1 cellular context compared by ENCODE assay signal in genomic region chr19:993361-993830, GRCh38.
TF ChIP-seq lines count a peak whose summit lies in the region.

No MANE protein-coding gene starts in this region.

TF ChIP-seq in HepG2, 621 proteins besides CTCF, POLR2A, EP300 and RAD21 (continued from another document and continues in another):
- TF ChIP-seq, protein P1, sequence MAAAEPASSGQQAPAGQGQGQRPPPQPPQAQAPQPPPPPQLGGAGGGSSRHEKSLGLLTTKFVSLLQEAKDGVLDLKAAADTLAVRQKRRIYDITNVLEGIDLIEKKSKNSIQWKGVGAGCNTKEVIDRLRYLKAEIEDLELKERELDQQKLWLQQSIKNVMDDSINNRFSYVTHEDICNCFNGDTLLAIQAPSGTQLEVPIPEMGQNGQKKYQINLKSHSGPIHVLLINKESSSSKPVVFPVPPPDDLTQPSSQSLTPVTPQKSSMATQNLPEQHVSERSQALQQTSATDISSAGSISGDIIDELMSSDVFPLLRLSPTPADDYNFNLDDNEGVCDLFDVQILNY (CRISPR knock-in tag; conservative IDR thresholded peaks at IDR 0.05), result no peak
- TF ChIP-seq ZNF75D (CRISPR knock-in tag; IDR thresholded peaks at IDR 0.05; ENCODE audit: borderline replicate concordance) (no peak), TFDP1 (CRISPR knock-in tag; IDR thresholded peaks at IDR 0.05; ENCODE audit: borderline replicate concordance) (peak; percentile 77; the same call in 1 of the 2 replicates), ZNF337 (CRISPR knock-in tag; IDR thresholded peaks at IDR 0.05; ENCODE audit: borderline replicate concordance, low read depth) (0 out of 2 replicates have a peak, but pooled peaks have one; percentile 30), RORA (CRISPR knock-in tag; IDR thresholded peaks at IDR 0.05) (no peak), ARID2 (CRISPR knock-in tag; IDR thresholded peaks at IDR 0.05; ENCODE audit: borderline replicate concordance) (no peak), RELA (CRISPR knock-in tag; IDR thresholded peaks at IDR 0.05) (no peak), TCF12 (IDR thresholded peaks at IDR 0.05) (no peak), TCF12 (CRISPR knock-in tag; IDR thresholded peaks at IDR 0.05) (no peak), GPN1 (CRISPR knock-in tag; IDR thresholded peaks at IDR 0.05; ENCODE audit: borderline replicate concordance) (no peak), MIER2 (CRISPR knock-in tag; IDR thresholded peaks at IDR 0.05) (no peak), RFX5 (IDR thresholded peaks at IDR 0.05; ENCODE audit: low read depth, low read length) (no peak), KMT2B (CRISPR knock-in tag; IDR thresholded peaks at IDR 0.05) (no peak), ZNF44 (CRISPR knock-in tag; IDR thresholded peaks at IDR 0.05) (no peak), ZMYM3 (CRISPR knock-in tag; IDR thresholded peaks at IDR 0.05) (peak; percentile 69; the same call in 1 of the 2 replicates), HOXA5 (CRISPR knock-in tag; IDR thresholded peaks at IDR 0.05) (no peak), KDM6A (CRISPR knock-in tag; IDR thresholded peaks at IDR 0.05; ENCODE audit: low read depth) (peak; percentile 82), SP140L (CRISPR knock-in tag; IDR thresholded peaks at IDR 0.05; ENCODE audit: borderline replicate concordance) (no peak), MED1 (CRISPR knock-in tag; IDR thresholded peaks at IDR 0.05) (peak; percentile 78), GABPB1 (CRISPR knock-in tag; IDR thresholded peaks at IDR 0.05) (peak; percentile 47; the same call in 1 of the 2 replicates), DNMT3B (CRISPR knock-in tag; conservative IDR thresholded peaks at IDR 0.05) (no peak), NFKB2 (CRISPR knock-in tag; IDR thresholded peaks at IDR 0.05; ENCODE audit: borderline replicate concordance) (0 out of 2 replicates have a peak, but pooled peaks have one; percentile 63), TFDP2 (CRISPR knock-in tag; IDR thresholded peaks at IDR 0.05) (peak; percentile 63; the same call in 1 of the 2 replicates), ZFP82 (CRISPR knock-in tag; IDR thresholded peaks at IDR 0.05; ENCODE audit: borderline replicate concordance) (no peak), PHF20 (CRISPR knock-in tag; IDR thresholded peaks at IDR 0.05) (no peak), ZNF703 (CRISPR knock-in tag; IDR thresholded peaks at IDR 0.05; ENCODE audit: borderline replicate concordance) (no peak), SP1 (IDR thresholded peaks at IDR 0.05) (no peak), SP1 (CRISPR knock-in tag; IDR thresholded peaks at IDR 0.05) (0 out of 2 replicates have a peak, but pooled peaks have one; percentile 17), BCL6 (CRISPR knock-in tag; IDR thresholded peaks at IDR 0.05) (peak; percentile 61), CBX2 (IDR thresholded peaks at IDR 0.05; ENCODE audit: low read depth, low read length) (no peak), CBX2 (CRISPR knock-in tag; IDR thresholded peaks at IDR 0.05; ENCODE audit: low read depth) (no peak), ZNF639 (CRISPR knock-in tag; conservative IDR thresholded peaks at IDR 0.05) (no peak), ELF1 (CRISPR knock-in tag; IDR thresholded peaks at IDR 0.05) (0 out of 2 replicates have a peak, but pooled peaks have one; percentile 41), GLMP (CRISPR knock-in tag; IDR thresholded peaks at IDR 0.05; ENCODE audit: borderline replicate concordance) (no peak), TGIF2 (CRISPR knock-in tag; IDR thresholded peaks at IDR 0.05) (no peak), NAIF1 (CRISPR knock-in tag; IDR thresholded peaks at IDR 0.05; ENCODE audit: borderline replicate concordance) (no peak), TEAD3 (CRISPR knock-in tag; optimal IDR thresholded peaks at IDR 0.05; ENCODE audit: borderline replicate concordance) (peak; percentile 99), FLYWCH1 (CRISPR knock-in tag; IDR thresholded peaks at IDR 0.05) (no peak), NR3C1 (CRISPR knock-in tag; IDR thresholded peaks at IDR 0.05) (no peak), ZSCAN30 (CRISPR knock-in tag; IDR thresholded peaks at IDR 0.05) (no peak), ZFP37 (CRISPR knock-in tag; IDR thresholded peaks at IDR 0.05; ENCODE audit: borderline replicate concordance) (no peak), ZNF777 (CRISPR knock-in tag; IDR thresholded peaks at IDR 0.05) (peak; percentile 64), ZNF788 (CRISPR knock-in tag; IDR thresholded peaks at IDR 0.05; ENCODE audit: borderline replicate concordance) (peak; percentile 35; the same call in 1 of the 2 replicates), SCMH1 (CRISPR knock-in tag; IDR thresholded peaks at IDR 0.05; ENCODE audit: borderline replicate concordance) (no peak), ZNF569 (CRISPR knock-in tag; IDR thresholded peaks at IDR 0.05; ENCODE audit: borderline replicate concordance) (peak; percentile 15; the same call in 1 of the 2 replicates), ZNF367 (CRISPR knock-in tag; IDR thresholded peaks at IDR 0.05; ENCODE audit: borderline replicate concordance) (no peak), RFXANK (CRISPR knock-in tag; IDR thresholded peaks at IDR 0.05) (no peak), ZNF235 (CRISPR knock-in tag; IDR thresholded peaks at IDR 0.05; ENCODE audit: borderline replicate concordance) (no peak)
- TF ChIP-seq, protein P2, sequence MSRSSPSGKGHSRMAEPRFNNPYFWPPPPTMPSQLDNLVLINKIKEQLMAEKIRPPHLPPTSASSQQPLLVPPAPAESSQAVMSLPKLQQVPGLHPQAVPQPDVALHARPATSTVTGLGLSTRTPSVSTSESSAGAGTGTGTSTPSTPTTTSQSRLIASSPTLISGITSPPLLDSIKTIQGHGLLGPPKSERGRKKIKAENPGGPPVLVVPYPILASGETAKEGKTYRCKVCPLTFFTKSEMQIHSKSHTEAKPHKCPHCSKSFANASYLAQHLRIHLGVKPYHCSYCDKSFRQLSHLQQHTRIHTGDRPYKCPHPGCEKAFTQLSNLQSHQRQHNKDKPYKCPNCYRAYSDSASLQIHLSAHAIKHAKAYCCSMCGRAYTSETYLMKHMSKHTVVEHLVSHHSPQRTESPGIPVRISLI (CRISPR knock-in tag; IDR thresholded peaks at IDR 0.05; ENCODE audit: borderline replicate concordance), result peak; percentile 27; the same call in 1 of the 2 replicates
- TF ChIP-seq, protein P3, sequence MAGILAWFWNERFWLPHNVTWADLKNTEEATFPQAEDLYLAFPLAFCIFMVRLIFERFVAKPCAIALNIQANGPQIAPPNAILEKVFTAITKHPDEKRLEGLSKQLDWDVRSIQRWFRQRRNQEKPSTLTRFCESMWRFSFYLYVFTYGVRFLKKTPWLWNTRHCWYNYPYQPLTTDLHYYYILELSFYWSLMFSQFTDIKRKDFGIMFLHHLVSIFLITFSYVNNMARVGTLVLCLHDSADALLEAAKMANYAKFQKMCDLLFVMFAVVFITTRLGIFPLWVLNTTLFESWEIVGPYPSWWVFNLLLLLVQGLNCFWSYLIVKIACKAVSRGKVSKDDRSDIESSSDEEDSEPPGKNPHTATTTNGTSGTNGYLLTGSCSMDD (CRISPR knock-in tag; IDR thresholded peaks at IDR 0.05), result no peak
- TF ChIP-seq, protein P4, sequence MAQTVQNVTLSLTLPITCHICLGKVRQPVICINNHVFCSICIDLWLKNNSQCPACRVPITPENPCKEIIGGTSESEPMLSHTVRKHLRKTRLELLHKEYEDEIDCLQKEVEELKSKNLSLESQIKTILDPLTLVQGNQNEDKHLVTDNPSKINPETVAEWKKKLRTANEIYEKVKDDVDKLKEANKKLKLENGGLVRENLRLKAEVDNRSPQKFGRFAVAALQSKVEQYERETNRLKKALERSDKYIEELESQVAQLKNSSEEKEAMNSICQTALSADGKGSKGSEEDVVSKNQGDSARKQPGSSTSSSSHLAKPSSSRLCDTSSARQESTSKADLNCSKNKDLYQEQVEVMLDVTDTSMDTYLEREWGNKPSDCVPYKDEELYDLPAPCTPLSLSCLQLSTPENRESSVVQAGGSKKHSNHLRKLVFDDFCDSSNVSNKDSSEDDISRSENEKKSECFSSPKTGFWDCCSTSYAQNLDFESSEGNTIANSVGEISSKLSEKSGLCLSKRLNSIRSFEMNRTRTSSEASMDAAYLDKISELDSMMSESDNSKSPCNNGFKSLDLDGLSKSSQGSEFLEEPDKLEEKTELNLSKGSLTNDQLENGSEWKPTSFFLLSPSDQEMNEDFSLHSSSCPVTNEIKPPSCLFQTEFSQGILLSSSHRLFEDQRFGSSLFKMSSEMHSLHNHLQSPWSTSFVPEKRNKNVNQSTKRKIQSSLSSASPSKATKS (CRISPR knock-in tag; IDR thresholded peaks at IDR 0.05), result no peak
- TF ChIP-seq, protein P5, sequence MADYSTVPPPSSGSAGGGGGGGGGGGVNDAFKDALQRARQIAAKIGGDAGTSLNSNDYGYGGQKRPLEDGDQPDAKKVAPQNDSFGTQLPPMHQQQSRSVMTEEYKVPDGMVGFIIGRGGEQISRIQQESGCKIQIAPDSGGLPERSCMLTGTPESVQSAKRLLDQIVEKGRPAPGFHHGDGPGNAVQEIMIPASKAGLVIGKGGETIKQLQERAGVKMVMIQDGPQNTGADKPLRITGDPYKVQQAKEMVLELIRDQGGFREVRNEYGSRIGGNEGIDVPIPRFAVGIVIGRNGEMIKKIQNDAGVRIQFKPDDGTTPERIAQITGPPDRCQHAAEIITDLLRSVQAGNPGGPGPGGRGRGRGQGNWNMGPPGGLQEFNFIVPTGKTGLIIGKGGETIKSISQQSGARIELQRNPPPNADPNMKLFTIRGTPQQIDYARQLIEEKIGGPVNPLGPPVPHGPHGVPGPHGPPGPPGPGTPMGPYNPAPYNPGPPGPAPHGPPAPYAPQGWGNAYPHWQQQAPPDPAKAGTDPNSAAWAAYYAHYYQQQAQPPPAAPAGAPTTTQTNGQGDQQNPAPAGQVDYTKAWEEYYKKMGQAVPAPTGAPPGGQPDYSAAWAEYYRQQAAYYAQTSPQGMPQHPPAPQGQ (CRISPR knock-in tag; IDR thresholded peaks at IDR 0.05; ENCODE audit: borderline replicate concordance), result no peak
- TF ChIP-seq, protein P6, sequence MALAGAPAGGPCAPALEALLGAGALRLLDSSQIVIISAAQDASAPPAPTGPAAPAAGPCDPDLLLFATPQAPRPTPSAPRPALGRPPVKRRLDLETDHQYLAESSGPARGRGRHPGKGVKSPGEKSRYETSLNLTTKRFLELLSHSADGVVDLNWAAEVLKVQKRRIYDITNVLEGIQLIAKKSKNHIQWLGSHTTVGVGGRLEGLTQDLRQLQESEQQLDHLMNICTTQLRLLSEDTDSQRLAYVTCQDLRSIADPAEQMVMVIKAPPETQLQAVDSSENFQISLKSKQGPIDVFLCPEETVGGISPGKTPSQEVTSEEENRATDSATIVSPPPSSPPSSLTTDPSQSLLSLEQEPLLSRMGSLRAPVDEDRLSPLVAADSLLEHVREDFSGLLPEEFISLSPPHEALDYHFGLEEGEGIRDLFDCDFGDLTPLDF (CRISPR knock-in tag; IDR thresholded peaks at IDR 0.05), result no peak
- TF ChIP-seq, protein P7, sequence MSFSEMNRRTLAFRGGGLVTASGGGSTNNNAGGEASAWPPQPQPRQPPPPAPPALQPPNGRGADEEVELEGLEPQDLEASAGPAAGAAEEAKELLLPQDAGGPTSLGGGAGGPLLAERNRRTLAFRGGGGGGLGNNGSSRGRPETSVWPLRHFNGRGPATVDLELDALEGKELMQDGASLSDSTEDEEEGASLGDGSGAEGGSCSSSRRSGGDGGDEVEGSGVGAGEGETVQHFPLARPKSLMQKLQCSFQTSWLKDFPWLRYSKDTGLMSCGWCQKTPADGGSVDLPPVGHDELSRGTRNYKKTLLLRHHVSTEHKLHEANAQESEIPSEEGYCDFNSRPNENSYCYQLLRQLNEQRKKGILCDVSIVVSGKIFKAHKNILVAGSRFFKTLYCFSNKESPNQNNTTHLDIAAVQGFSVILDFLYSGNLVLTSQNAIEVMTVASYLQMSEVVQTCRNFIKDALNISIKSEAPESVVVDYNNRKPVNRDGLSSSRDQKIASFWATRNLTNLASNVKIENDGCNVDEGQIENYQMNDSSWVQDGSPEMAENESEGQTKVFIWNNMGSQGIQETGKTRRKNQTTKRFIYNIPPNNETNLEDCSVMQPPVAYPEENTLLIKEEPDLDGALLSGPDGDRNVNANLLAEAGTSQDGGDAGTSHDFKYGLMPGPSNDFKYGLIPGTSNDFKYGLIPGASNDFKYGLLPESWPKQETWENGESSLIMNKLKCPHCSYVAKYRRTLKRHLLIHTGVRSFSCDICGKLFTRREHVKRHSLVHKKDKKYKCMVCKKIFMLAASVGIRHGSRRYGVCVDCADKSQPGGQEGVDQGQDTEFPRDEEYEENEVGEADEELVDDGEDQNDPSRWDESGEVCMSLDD (CRISPR knock-in tag; IDR thresholded peaks at IDR 0.05; ENCODE audit: borderline replicate concordance), result no peak
